8 cellular contexts compared by ENCODE assay signal in genomic region chr3:49869525-49870126, GRCh38. TPM values are rescaled to one million over a fixed set of nuclear protein-coding genes. Genes with fewer than 3 reads are reported as not detected.
DNase-seq lines count a peak whose midpoint lies in the region; ATAC-seq and TF ChIP-seq lines count a peak whose summit lies in the region.

Gene CAMKV (minus strand): TSS chr3:49869906. CDS start chr3:49862388, 7,518 bp downstream.

- H3K4me1 ChIP-seq in HEK293 (ENCODE audit: control insufficient read depth, insufficient read depth, low read length) = no peaks in the 10 kb centered on the region
- peaks cover 0 to 16% (median 9%) of the 10 kb centered on the region in 3 donors for H3K4me1 ChIP-seq in gastroesophageal sphincter

- no peak within 1 kb of the TSS for H3K27ac Mint-ChIP-seq in activated CD4-positive, alpha-beta memory T cell treated with anti-CD3 and anti-CD28 coated beads for 36 hours

- H3K4me1 Mint-ChIP-seq in activated CD4-positive, alpha-beta memory T cell treated with anti-CD3 and anti-CD28 coated beads for 36 hours (ENCODE audit: low read depth) = peaks cover 7% of the 10 kb centered on the region

- no peaks in the 10 kb centered on the region for H3K9me3 Mint-ChIP-seq in activated CD4-positive, alpha-beta memory T cell treated with anti-CD3 and anti-CD28 coated beads for 36 hours

- H3K4me3 Mint-ChIP-seq in activated CD4-positive, alpha-beta memory T cell treated with anti-CD3 and anti-CD28 coated beads for 36 hours = no peak within 1 kb of the TSS

- TF ChIP-seq CTCF in BJ (IDR thresholded peaks at IDR 0.05; ENCODE audit: insufficient read depth, low read depth, low read length) = no peak
- TF ChIP-seq CTCF in HEK293 (tag by site-specific recombination; IDR thresholded peaks at IDR 0.05) = no peak
- no peak for TF ChIP-seq CTCF in gastroesophageal sphincter (IDR thresholded peaks at IDR 0.05)

- H3K27me3 ChIP-seq in BJ (ENCODE audit: control insufficient read depth, insufficient read depth, low read length) = peaks cover 39% of the 10 kb centered on the region
- H3K27me3 ChIP-seq in gastroesophageal sphincter = peaks cover 65% of the 10 kb centered on the region

- H3K36me3 ChIP-seq in BJ (ENCODE audit: control insufficient read depth, insufficient read depth, low read length) (no peaks in the 10 kb centered on the region), HEK293 (ENCODE audit: control insufficient read depth in 2 of 2, insufficient read depth in 1 of 2, low read length in 2 of 2) (no peaks in the 10 kb centered on the region), gastroesophageal sphincter (no peaks in the 10 kb centered on the region)

- H3K9me3 ChIP-seq in HEK293 (ENCODE audit: control insufficient read depth, insufficient read depth, low read depth, low read length) (no peaks in the 10 kb centered on the region), gastroesophageal sphincter (no peaks in the 10 kb centered on the region)

- no peak for DNase-seq in BJ (ENCODE audit: low read depth)
- peak; percentile 38 for DNase-seq in activated CD4-positive, alpha-beta memory T cell treated with anti-CD3 and anti-CD28 coated beads for 36 hours
- no peak for DNase-seq in DMS79 (lab: John Stamatoyannopoulos, UW)

- H3K27ac ChIP-seq in HEK293 (ENCODE audit: extremely low read depth, low read depth, low read length) (no peak within 1 kb of the TSS), gastroesophageal sphincter (no peak within 1 kb of the TSS), skin epidermis (no peak within 1 kb of the TSS)

- no peak for TF ChIP-seq POLR2A in gastroesophageal sphincter (IDR thresholded peaks at IDR 0.05)

- intact Hi-C loops in activated CD4-positive, alpha-beta memory T cell treated with anti-CD3 and anti-CD28 coated beads for 36 hours (cut with micrococcal nuclease) = no loop called here

- peaks cover 19% of the 10 kb centered on the region for H3K27me3 Mint-ChIP-seq in activated CD4-positive, alpha-beta memory T cell treated with anti-CD3 and anti-CD28 coated beads for 36 hours

- TF ChIP-seq EP300 in gastroesophageal sphincter (IDR thresholded peaks at IDR 0.05) = no peak

- CTCF ChIA-PET in BJ (lab: Yijun Ruan, JAX) = interaction anchor here (1.2 kb wide), 1 partner anchor 29 kb away, joined by 5 read pairs; no protein-coding TSS in a partner anchor
- CTCF ChIA-PET in HEK293 (lab: Yijun Ruan, JAX) = no interaction called here
- CTCF ChIA-PET in activated CD4-positive, alpha-beta memory T cell treated with anti-CD3 and anti-CD28 coated beads for 36 hours (lab: Charles Lee) = interaction anchor here (0.9 to 2.8 kb wide), 3 partner anchors 30 to 330 kb away, joined by 3 to 9 read pairs (median 4); no protein-coding TSS in a partner anchor

- no peaks in the 10 kb centered on the region for H3K36me3 Mint-ChIP-seq in activated CD4-positive, alpha-beta memory T cell treated with anti-CD3 and anti-CD28 coated beads for 36 hours

- no CpG with 5 or more reads among the region's 59 CpGs for WGBS in gastroesophageal sphincter (ENCODE audit: low coverage in 1 of 2), 2 donors

- peak within 1 kb of the TSS; percentile 3; the same call in 1 of the 2 replicates for H3K4me3 ChIP-seq in BJ (ENCODE audit: low read depth, low read length)
- H3K4me3 ChIP-seq in HEK293 (ENCODE audit: low read depth, low read length) = peak within 1 kb of the TSS; percentile 32
- peak within 1 kb of the TSS; percentile 0 to 49 for H3K4me3 ChIP-seq in gastroesophageal sphincter
- peak within 1 kb of the TSS; percentile 5 to 38 (median 25) for H3K4me3 ChIP-seq in skin epidermis

- POLR2A ChIA-PET in BJ (lab: Charles Lee) (no interaction called here), HEK293 (lab: Yijun Ruan, JAX) (interaction anchor here (0.6 to 1.5 kb wide), 3 partner anchors 13 to 950 kb away, joined by 4 to 8 read pairs (median 5); partner anchors contain the start of gene TRAIP)
- POLR2A ChIA-PET in activated CD4-positive, alpha-beta memory T cell treated with anti-CD3 and anti-CD28 coated beads for 36 hours (lab: Charles Lee) = no interaction called here

- ATAC-seq in gastroesophageal sphincter (peak; percentile 22), HG02884 (IDR thresholded peaks at IDR 0.05; ENCODE audit: unreplicated experiment) (no peak), HG03439 (IDR thresholded peaks at IDR 0.05; ENCODE audit: unreplicated experiment) (no peak)

TF ChIP-seq in HEK293, 187 proteins besides CTCF, POLR2A, EP300 and RAD21 (continues in another document):
- TF ChIP-seq SCRT1 (tag by site-specific recombination; IDR thresholded peaks at IDR 0.05; ENCODE audit: borderline replicate concordance) = no peak
- peak; percentile 14; the same call in 1 of the 2 replicates for TF ChIP-seq ZNF10 (tag by site-specific recombination; IDR thresholded peaks at IDR 0.05)
- TF ChIP-seq SP3 (tag by site-specific recombination; IDR thresholded peaks at IDR 0.05) = peak; percentile 39; the same call in 1 of the 2 replicates
- peak; percentile 4; the same call in 1 of the 2 replicates for TF ChIP-seq EGR2 (tag by site-specific recombination; IDR thresholded peaks at IDR 0.05; ENCODE audit: low read depth)
- TF ChIP-seq ZNF37A (tag by site-specific recombination; IDR thresholded peaks at IDR 0.05) = no peak
- peak; percentile 66 for TF ChIP-seq ZNF335 (tag by site-specific recombination; conservative IDR thresholded peaks at IDR 0.05)
- TF ChIP-seq ZNF513 (tag by site-specific recombination; IDR thresholded peaks at IDR 0.05) = no peak
- peak; percentile 65; the same call in 1 of the 2 replicates for TF ChIP-seq ZNF777 (tag by site-specific recombination; IDR thresholded peaks at IDR 0.05; ENCODE audit: borderline replicate concordance)
- no peak for TF ChIP-seq PRDM6 (tag by site-specific recombination; IDR thresholded peaks at IDR 0.05)
- peak; percentile 37; the same call in 1 of the 2 replicates for TF ChIP-seq SP2 (tag by site-specific recombination; IDR thresholded peaks at IDR 0.05)
- 0 out of 2 replicates have a peak, but pooled peaks have one; percentile 18 for TF ChIP-seq ZSCAN30 (tag by site-specific recombination; IDR thresholded peaks at IDR 0.05)
- no peak for TF ChIP-seq KLF17 (tag by site-specific recombination; IDR thresholded peaks at IDR 0.05)
- TF ChIP-seq BCL11B (tag by site-specific recombination; IDR thresholded peaks at IDR 0.05; ENCODE audit: low read depth) = 0 out of 2 replicates have a peak, but pooled peaks have one; percentile 27
- no peak for TF ChIP-seq ZNF621 (tag by site-specific recombination; IDR thresholded peaks at IDR 0.05)
- TF ChIP-seq PATZ1 (tag by site-specific recombination; IDR thresholded peaks at IDR 0.05) = peak; percentile 35; the same call in 1 of the 2 replicates

RNA-seq across cellular contexts. Expression of gene CAMKV, which starts in this region (rescaled TPM):
- not detected in 2 replicates for polyA plus RNA-seq in BJ (2011; rRNA removed)
- polyA minus RNA-seq in BJ (2011; rRNA and poly(A)+ RNA removed) = not detected in 2 replicates
- under 1 TPM; 0.39 to 0.43 TPM for total RNA-seq in activated CD4-positive, alpha-beta memory T cell treated with anti-CD3 and anti-CD28 coated beads for 36 hours
- total RNA-seq in gastroesophageal sphincter = not detected

Comparison
In these comparisons a context has a peak if more than half of its experiments do, and no peak if none do; other contexts are left out.
1. Peak in DNase-seq in activated CD4-positive, alpha-beta memory T cell treated with anti-CD3 and anti-CD28 coated beads for 36 hours; RNA of the gene not detected or under 1 TPM.
2. Peak in ATAC-seq and H3K4me3 ChIP-seq in gastroesophageal sphincter; RNA of the gene not detected or under 1 TPM.